ENCODE assay signal across 1 cellular context in the genomic region with DNA sequence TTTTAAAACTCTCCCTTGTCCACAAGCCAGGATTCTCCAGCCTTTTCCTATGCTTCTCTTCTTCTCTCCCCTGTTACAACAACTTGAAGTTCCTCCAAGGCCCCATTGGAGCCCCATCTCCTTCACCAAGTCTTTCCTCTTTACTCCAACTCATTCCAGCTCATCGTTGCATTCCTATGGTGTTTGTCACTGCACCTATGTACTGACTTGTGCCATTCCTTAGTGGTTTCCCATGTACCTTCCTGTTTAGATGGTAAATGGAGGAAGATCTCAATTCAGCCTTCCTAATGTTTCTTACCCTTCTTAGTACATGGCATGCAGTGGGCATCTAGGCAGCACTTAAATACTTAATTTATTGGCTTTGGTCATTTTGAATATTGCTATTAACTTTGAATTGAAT.
TF ChIP-seq lines count a peak whose summit lies in the region.

No MANE protein-coding gene starts in this region.

TF ChIP-seq in HCT116, 20 proteins besides CTCF, POLR2A, EP300 and RAD21:
- TF ChIP-seq JUND (IDR thresholded peaks at IDR 0.05): 0 out of 2 replicates have a peak, but pooled peaks have one; percentile 19
- peak; percentile 37; the same call in 1 of the 2 replicates for TF ChIP-seq FOSL1 (IDR thresholded peaks at IDR 0.05; ENCODE audit: low read depth)
- peak; percentile 68; the same call in 1 of the 2 replicates for TF ChIP-seq CBX3 (IDR thresholded peaks at IDR 0.05; ENCODE audit: low read depth)
